8 cellular contexts compared by ENCODE assay signal in the genomic region with DNA sequence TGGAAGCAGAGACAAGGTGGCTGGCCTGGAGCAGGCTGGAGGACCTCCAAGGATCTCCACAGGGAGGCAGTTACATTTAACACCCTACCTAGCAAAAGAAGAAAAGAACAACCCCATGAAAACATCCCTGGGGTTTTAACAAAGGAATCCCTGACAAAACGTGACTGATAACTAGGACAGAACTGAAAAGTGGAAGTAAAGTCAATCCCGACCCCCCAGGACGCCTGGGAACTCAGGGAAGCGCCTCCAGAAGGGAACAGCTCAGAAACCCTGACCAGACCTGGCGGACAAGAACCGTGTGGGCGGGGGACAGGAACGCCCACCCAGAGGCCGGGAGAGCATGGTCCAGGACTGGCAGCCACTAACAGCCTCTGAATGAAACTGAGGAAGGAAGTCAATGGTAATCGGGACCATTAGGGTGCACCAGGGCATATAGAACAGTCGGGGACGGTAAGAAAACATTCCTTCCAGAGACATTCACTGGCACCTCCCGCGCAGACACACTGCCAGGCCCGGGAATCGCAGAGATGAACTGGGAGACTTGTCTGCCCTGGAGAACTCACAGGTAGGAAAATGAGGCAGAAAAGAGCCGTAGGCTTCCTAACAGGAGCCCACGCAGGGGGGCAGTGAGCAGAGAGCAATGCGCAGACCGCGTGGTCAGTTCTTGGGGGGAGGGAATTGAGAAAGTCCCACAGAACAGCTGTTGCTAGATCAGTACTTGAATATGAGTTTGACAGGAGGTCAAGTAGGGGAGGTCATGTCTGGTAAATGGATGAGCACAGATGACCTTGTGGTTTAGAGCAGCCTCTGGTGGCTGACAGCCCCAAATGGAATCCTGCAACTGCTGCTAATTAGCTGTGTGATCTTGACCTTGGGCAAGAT. TPM values are rescaled to one million over a fixed set of nuclear protein-coding genes. Genes with fewer than 3 reads are reported as not detected.
DNase-seq lines count a peak whose midpoint lies in the region; ATAC-seq and TF ChIP-seq lines count a peak whose summit lies in the region.

No MANE protein-coding gene starts in this region.

- ATAC-seq in GM18909 (IDR thresholded peaks at IDR 0.05; ENCODE audit: poor library complexity, unreplicated experiment), result peak; percentile 68
- peak; percentile 74 for ATAC-seq in HG03280 (IDR thresholded peaks at IDR 0.05; ENCODE audit: unreplicated experiment)
- peak; percentile 76 for ATAC-seq in Right ventricle myocardium superior (ENCODE audit: poor library complexity)
- peak; percentile 53 for ATAC-seq in omental fat pad (ENCODE audit: low FRiP score)
- no peak for ATAC-seq in HG03039 (IDR thresholded peaks at IDR 0.05; ENCODE audit: unreplicated experiment)

- intact Hi-C loops in Right ventricle myocardium superior (cut with DNase I), result loop anchor here (5.0 kb wide), 1 partner anchor 120 kb away; no protein-coding TSS in a partner anchor

- H3K4me1 Mint-ChIP-seq in activated naive CD8-positive, alpha-beta T cell treated with anti-CD3 and anti-CD28 coated beads for 36 hours, result peaks cover 19% of the 10 kb centered on the region

- TF ChIP-seq CTCF in omental fat pad (IDR thresholded peaks at IDR 0.05), result peak in 1 of 3 donors; percentile 41

- DNase-seq in CMK (ENCODE audit: low read depth) (peak; percentile 17), NCI-H526 treated with DMSO at 0.1 percent for 48 hours (lab: John Stamatoyannopoulos, UW) (peak; percentile 64), Right ventricle myocardium superior (peak; percentile 58), omental fat pad (ENCODE audit: low spot score) (no peak)
- DNase-seq in activated naive CD8-positive, alpha-beta T cell treated with anti-CD3 and anti-CD28 coated beads for 36 hours, result peak; percentile 13

- H3K27me3 Mint-ChIP-seq in activated naive CD8-positive, alpha-beta T cell treated with anti-CD3 and anti-CD28 coated beads for 36 hours, result peaks cover 36% of the 10 kb centered on the region

- H3K27ac Mint-ChIP-seq in activated naive CD8-positive, alpha-beta T cell treated with anti-CD3 and anti-CD28 coated beads for 36 hours, result no peak overlapping the region

- H3K4me3 Mint-ChIP-seq in activated naive CD8-positive, alpha-beta T cell treated with anti-CD3 and anti-CD28 coated beads for 36 hours, result peak overlapping the region; percentile 74

- H3K9me3 Mint-ChIP-seq in activated naive CD8-positive, alpha-beta T cell treated with anti-CD3 and anti-CD28 coated beads for 36 hours, result no peaks in the 10 kb centered on the region

- H3K36me3 Mint-ChIP-seq in activated naive CD8-positive, alpha-beta T cell treated with anti-CD3 and anti-CD28 coated beads for 36 hours, result no peaks in the 10 kb centered on the region

RNA-seq across cellular contexts. Expression of gene TBC1D8, which starts 1.3 kb away (rescaled TPM):
- total RNA-seq in activated naive CD8-positive, alpha-beta T cell treated with anti-CD3 and anti-CD28 coated beads for 36 hours, result 1 to 10 TPM; 2.0 to 2.1 TPM
- total RNA-seq in Right ventricle myocardium superior (51.4 TPM), omental fat pad (10 to 100 TPM; 22.2 to 68.0 (median 31.9) TPM)

Comparison
In these comparisons a context has a peak if more than half of its experiments do, and no peak if none do; other contexts are left out.
1. RNA of gene TBC1D8, which starts 1.3 kb away (total RNA-seq): 51.4 TPM in Right ventricle myocardium superior (single experiment) and 22.2 to 68.0 TPM in omental fat pad; 2.0 to 2.1 TPM in activated naive CD8-positive, alpha-beta T cell treated with anti-CD3 and anti-CD28 coated beads for 36 hours; every median in the first group is over 4 times any median in the second.